In the genomic region with DNA sequence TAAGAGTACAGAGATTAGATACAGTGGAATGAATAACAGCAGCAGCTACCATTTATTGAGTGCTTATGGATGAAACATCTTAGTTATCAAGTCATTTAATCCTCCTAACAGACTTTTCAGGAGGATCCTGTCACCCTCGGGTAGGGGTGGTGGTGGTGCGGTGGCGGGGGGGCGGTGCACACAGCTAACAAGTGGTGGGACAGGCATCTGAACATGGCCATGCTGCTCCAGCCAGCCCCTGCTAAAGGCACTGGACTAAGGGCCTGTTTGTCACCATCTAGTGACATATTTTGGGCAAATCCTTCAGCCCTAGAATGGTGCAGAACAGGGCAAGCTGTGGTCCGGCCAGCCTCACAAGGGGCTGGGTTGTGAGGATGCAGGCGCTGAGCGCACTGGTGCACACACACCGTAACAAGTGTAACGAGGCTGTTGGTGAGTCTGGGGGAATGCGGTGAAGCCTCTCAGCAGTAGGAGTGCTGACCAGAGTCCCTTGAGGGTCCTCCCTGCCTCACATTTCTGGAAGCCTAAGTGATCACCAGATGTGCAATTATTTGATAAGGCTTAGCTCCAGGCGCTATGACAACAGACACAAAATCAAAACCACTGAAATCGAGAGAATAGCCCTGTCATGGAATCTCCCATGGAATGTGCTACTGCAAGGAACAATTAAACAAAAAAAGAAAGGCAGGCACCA, we compare ENCODE assay signal across 12 cellular contexts.
DNase-seq lines count a peak whose midpoint lies in the region; ATAC-seq and TF ChIP-seq lines count a peak whose summit lies in the region.
"Had no signal": no experiment of that assay in that cellular context is flagged by ENCODE, and none has a peak within 500 bp of the region (broad histone marks: within the 10 kb centered on the region; RNA-seq: fewer than 3 reads in every experiment).

No MANE protein-coding gene starts in this region.

- no peak for ATAC-seq in activated CD8-positive, alpha-beta T cell treated with anti-CD3 and anti-CD28 coated beads for 36 hours
- ATAC-seq in activated CD8-positive, alpha-beta T cell treated with anti-CD3 and anti-CD28 coated beads, Interleukin-2, amount 10 ng/mL, durations not matched to agents 7 days and 5 days = no peak

- no peaks in the 10 kb centered on the region for H3K9me3 Mint-ChIP-seq in activated CD8-positive, alpha-beta T cell treated with anti-CD3 and anti-CD28 coated beads for 36 hours
- no peaks in the 10 kb centered on the region for H3K9me3 Mint-ChIP-seq in activated CD8-positive, alpha-beta T cell treated with anti-CD3 and anti-CD28 coated beads, Interleukin-2, amount 10 ng/mL, durations not matched to agents 7 days and 5 days (ENCODE audit: insufficient read depth)
- H3K9me3 Mint-ChIP-seq in nephron progenitor cell (no peaks in the 10 kb centered on the region), type B pancreatic cell (no peaks in the 10 kb centered on the region)
- H3K9me3 Mint-ChIP-seq: activated T-cell treated with anti-CD3 and anti-CD28 coated beads, Interleukin-2, amount 50 U/mL, for 24 hours had no signal

- H3K27me3 Mint-ChIP-seq in activated CD8-positive, alpha-beta T cell treated with anti-CD3 and anti-CD28 coated beads for 36 hours = no peaks in the 10 kb centered on the region
- no peaks in the 10 kb centered on the region for H3K27me3 Mint-ChIP-seq in activated CD8-positive, alpha-beta T cell treated with anti-CD3 and anti-CD28 coated beads, Interleukin-2, amount 10 ng/mL, durations not matched to agents 7 days and 5 days (ENCODE audit: low read depth)
- H3K27me3 Mint-ChIP-seq in nephron progenitor cell (ENCODE audit: low read depth, poor library complexity) (no peaks in the 10 kb centered on the region), type B pancreatic cell (no peaks in the 10 kb centered on the region)
- H3K27me3 Mint-ChIP-seq: activated T-cell treated with anti-CD3 and anti-CD28 coated beads, Interleukin-2, amount 50 U/mL, for 24 hours had no signal

- H3K4me1 Mint-ChIP-seq in activated CD8-positive, alpha-beta T cell treated with anti-CD3 and anti-CD28 coated beads for 36 hours (ENCODE audit: low read depth) = peaks cover 62% of the 10 kb centered on the region
- peaks cover 64% of the 10 kb centered on the region for H3K4me1 Mint-ChIP-seq in activated CD8-positive, alpha-beta T cell treated with anti-CD3 and anti-CD28 coated beads, Interleukin-2, amount 10 ng/mL, durations not matched to agents 7 days and 5 days (ENCODE audit: low read depth)
- H3K4me1 Mint-ChIP-seq in nephron progenitor cell (peaks cover 56% of the 10 kb centered on the region), type B pancreatic cell (ENCODE audit: unreplicated experiment) (peaks cover 42% of the 10 kb centered on the region)

- peak overlapping the region; percentile 26 for H3K27ac Mint-ChIP-seq in activated CD8-positive, alpha-beta T cell treated with anti-CD3 and anti-CD28 coated beads for 36 hours
- H3K27ac Mint-ChIP-seq in activated CD8-positive, alpha-beta T cell treated with anti-CD3 and anti-CD28 coated beads, Interleukin-2, amount 10 ng/mL, durations not matched to agents 7 days and 5 days = no peak overlapping the region
- H3K27ac Mint-ChIP-seq in nephron progenitor cell (peak overlapping the region; percentile 87), type B pancreatic cell (peak overlapping the region; percentile 17)

- H3K4me3 Mint-ChIP-seq in activated CD8-positive, alpha-beta T cell treated with anti-CD3 and anti-CD28 coated beads for 36 hours = no peak overlapping the region
- no peak overlapping the region for H3K4me3 Mint-ChIP-seq in activated CD8-positive, alpha-beta T cell treated with anti-CD3 and anti-CD28 coated beads, Interleukin-2, amount 10 ng/mL, durations not matched to agents 7 days and 5 days
- H3K4me3 Mint-ChIP-seq in nephron progenitor cell = no peak overlapping the region
- no peak overlapping the region for H3K4me3 Mint-ChIP-seq in type B pancreatic cell
- H3K4me3 Mint-ChIP-seq: activated T-cell treated with anti-CD3 and anti-CD28 coated beads, Interleukin-2, amount 50 U/mL, for 24 hours had no signal

- no peaks in the 10 kb centered on the region for H3K9me3 ChIP-seq in effector memory CD4-positive, alpha-beta T cell (ENCODE audit: control insufficient read depth, low read length)
- H3K9me3 ChIP-seq: thoracic aorta had no signal

- H3K4me3 ChIP-seq in effector memory CD4-positive, alpha-beta T cell (ENCODE audit: insufficient read depth, low read depth, low read length, poor library complexity, severe bottlenecking) = no peak overlapping the region
- H3K4me3 ChIP-seq: thoracic aorta had no signal

- H3K36me3 ChIP-seq in effector memory CD4-positive, alpha-beta T cell (ENCODE audit: control insufficient read depth, insufficient read depth, low read length) = peaks cover 5% of the 10 kb centered on the region
- H3K36me3 ChIP-seq: thoracic aorta had no signal

- no peak for DNase-seq in activated CD8-positive, alpha-beta T cell treated with anti-CD3 and anti-CD28 coated beads for 36 hours
- no peak for DNase-seq in activated CD8-positive, alpha-beta T cell treated with anti-CD3 and anti-CD28 coated beads, Interleukin-2, amount 10 ng/mL, durations not matched to agents 7 days and 5 days
- no peak for DNase-seq in caudate nucleus (lab: John Stamatoyannopoulos, UW)
- DNase-seq in nephron progenitor cell = no peak
- no peak for DNase-seq in type B pancreatic cell (ENCODE audit: extremely low spot score, unreplicated experiment)
- DNase-seq in stimulated activated CD4-positive, alpha-beta T cell treated with anti-CD3 and anti-CD28 coated beads, Interleukin-1b, Interleukin-23, amount 100 ng/mL, for 48 hours = no peak
- no peak for DNase-seq in NCI-H187 treated with DMSO at 0.1 percent for 48 hours (lab: John Stamatoyannopoulos, UW)
- no peak for DNase-seq in effector memory CD4-positive, alpha-beta T cell
- DNase-seq: activated T-cell treated with anti-CD3 and anti-CD28 coated beads, Interleukin-2, amount 50 U/mL, for 24 hours; NCI-H1417; NCI-H510A had no signal

- no peaks in the 10 kb centered on the region for H3K27me3 ChIP-seq in effector memory CD4-positive, alpha-beta T cell (replicated peaks; ENCODE audit: control insufficient read depth, insufficient read depth, low read length, poor library complexity, severe bottlenecking)

- TF ChIP-seq CTCF in activated CD8-positive, alpha-beta T cell treated with anti-CD3 and anti-CD28 coated beads for 36 hours (IDR thresholded peaks at IDR 0.05) = no peak
- no peak for TF ChIP-seq CTCF in nephron progenitor cell (IDR thresholded peaks at IDR 0.05)
- no peak for TF ChIP-seq CTCF in type B pancreatic cell (conservative IDR thresholded peaks at IDR 0.05)

- peaks cover 8% of the 10 kb centered on the region for H3K4me1 ChIP-seq in effector memory CD4-positive, alpha-beta T cell (ENCODE audit: control insufficient read depth, insufficient read depth, low read length, poor library complexity, severe bottlenecking)

- peak overlapping the region; percentile 53 for H3K27ac ChIP-seq in caudate nucleus (ENCODE audit: low read depth, low read length)
- no peak overlapping the region for H3K27ac ChIP-seq in effector memory CD4-positive, alpha-beta T cell (ENCODE audit: insufficient read depth, low read length, poor library complexity, severe bottlenecking)

- POLR2A ChIA-PET in activated CD8-positive, alpha-beta T cell treated with anti-CD3 and anti-CD28 coated beads for 36 hours (lab: Charles Lee) = interaction anchor here (0.9 to 1.5 kb wide), 4 partner anchors 15 to 22 kb away, joined by 3 to 6 read pairs (median 4); no protein-coding TSS in a partner anchor
- POLR2A ChIA-PET in activated CD8-positive, alpha-beta T cell treated with anti-CD3 and anti-CD28 coated beads, Interleukin-2, amount 10 ng/mL, durations not matched to agents 7 days and 5 days (lab: Charles Lee) = interaction anchor here (1.8 to 2.2 kb wide), 2 partner anchors 15 kb away, joined by 6 read pairs; no protein-coding TSS in a partner anchor

- peaks cover 30% of the 10 kb centered on the region for H3K36me3 Mint-ChIP-seq in activated CD8-positive, alpha-beta T cell treated with anti-CD3 and anti-CD28 coated beads for 36 hours (ENCODE audit: low read depth)
- peaks cover 17% of the 10 kb centered on the region for H3K36me3 Mint-ChIP-seq in activated CD8-positive, alpha-beta T cell treated with anti-CD3 and anti-CD28 coated beads, Interleukin-2, amount 10 ng/mL, durations not matched to agents 7 days and 5 days (ENCODE audit: low read depth)
- H3K36me3 Mint-ChIP-seq in nephron progenitor cell (ENCODE audit: low read depth) (peaks cover 5% of the 10 kb centered on the region), type B pancreatic cell (peaks cover 5% of the 10 kb centered on the region)

- CTCF ChIA-PET in activated CD8-positive, alpha-beta T cell treated with anti-CD3 and anti-CD28 coated beads for 36 hours (lab: Charles Lee) = interaction anchor here (0.7 to 5.2 kb wide), 9 partner anchors 8 to 439 kb away, joined by 4 to 57 read pairs (median 10); no protein-coding TSS in a partner anchor
- CTCF ChIA-PET in activated CD8-positive, alpha-beta T cell treated with anti-CD3 and anti-CD28 coated beads, Interleukin-2, amount 10 ng/mL, durations not matched to agents 7 days and 5 days (lab: Charles Lee) = interaction anchor here (1.4 to 6.8 kb wide), 12 partner anchors 8 to 184 kb away, joined by 3 to 57 read pairs (median 20); no protein-coding TSS in a partner anchor

- intact Hi-C loops in activated CD8-positive, alpha-beta T cell treated with anti-CD3 and anti-CD28 coated beads for 36 hours (cut with micrococcal nuclease) = no loop called here
